21 cellular contexts compared by ENCODE assay signal in genomic region chr1:160127381-160127780, GRCh38. TPM values are rescaled to one million over a fixed set of nuclear protein-coding genes. Genes with fewer than 3 reads are reported as not detected.
DNase-seq lines count a peak whose midpoint lies in the region; FAIRE-seq lines count a peak whose summit lies in the region.
"Had no signal": no experiment of that assay in that cellular context is flagged by ENCODE, and none has a peak within 500 bp of the region (broad histone marks: within the 10 kb centered on the region; RNA-seq: fewer than 3 reads in every experiment).

No MANE protein-coding gene starts in this region.

- H3K27ac ChIP-seq in caudate nucleus (ENCODE audit: low read depth, low read length), result peak overlapping the region; percentile 55
- peak overlapping the region; percentile 27 for H3K27ac ChIP-seq in layer of hippocampus (ENCODE audit: low read depth, low read length)
- H3K27ac ChIP-seq in stomach smooth muscle (ENCODE audit: low read length), result peak overlapping the region; percentile 37

- DNase-seq in H7 (peak; percentile 10), caudate nucleus (lab: John Stamatoyannopoulos, UW) (no peak), occipital lobe (lab: John Stamatoyannopoulos, UW) (no peak), HTR-8/SVneo (ENCODE audit: insufficient read length, low spot score) (no peak), hypothalamus (lab: John Stamatoyannopoulos, UW) (no peak)
- DNase-seq: ACHN; CD4-positive, alpha-beta memory T cell; DMS79; Kasumi-1; NCI-H1105 treated with DMSO at 0.1 percent for 48 hours; NCI-H187 treated with DMSO at 0.1 percent for 48 hours; NCI-H2171 treated with DMSO at 0.1 percent for 48 hours; NCI-H82; SHP77 had no signal

- no peak overlapping the region for H3K4me3 ChIP-seq in H7 (ENCODE audit: insufficient read depth, low read depth, low read length)
- no peak overlapping the region for H3K4me3 ChIP-seq in stomach smooth muscle (ENCODE audit: low read length in 2 of 2)
- H3K4me3 ChIP-seq: GM12878 had no signal

- peak overlapping the region; percentile 2 to 7 for H3K9ac ChIP-seq in stomach smooth muscle (ENCODE audit: low read length in 2 of 2)

- FAIRE-seq in HTR-8/SVneo (lab: Jason Lieb, UNC), result no peak
- FAIRE-seq: GM12878, HepG2 had no signal

- no peaks in the 10 kb centered on the region for H3K9me3 ChIP-seq in stomach smooth muscle (ENCODE audit: control insufficient read depth in 2 of 2, low read length in 2 of 2)

- H3K27me3 ChIP-seq in H7 (ENCODE audit: control insufficient read depth, insufficient read depth, low read length) (no peaks in the 10 kb centered on the region), layer of hippocampus (ENCODE audit: control insufficient read depth, insufficient read depth, low read length) (no peaks in the 10 kb centered on the region), stomach smooth muscle (ENCODE audit: control insufficient read depth in 1 of 2, insufficient read depth in 2 of 2, low read length in 2 of 2) (no peaks in the 10 kb centered on the region)

- H3K36me3 ChIP-seq in H7 (replicated peaks; ENCODE audit: control insufficient read depth, insufficient read depth, low read length), result peaks cover 9% of the 10 kb centered on the region
- peaks cover 67 to 80% of the 10 kb centered on the region in 2 donors for H3K36me3 ChIP-seq in stomach smooth muscle (ENCODE audit: control insufficient read depth in 2 of 2, insufficient read depth in 2 of 2, low read length in 2 of 2)

- H3K4me1 ChIP-seq in stomach smooth muscle (ENCODE audit: control insufficient read depth, insufficient read depth, low read length), result peaks cover 44% of the 10 kb centered on the region

RNA-seq across cellular contexts. Expression of gene ATP1A2, which starts 11.8 kb away (rescaled TPM):
- total RNA-seq in H7 (2014; rRNA removed; shearing (Covaris generic)), result 14.5 and 25.0 TPM in 2 replicates
- 47.1 TPM for total RNA-seq in occipital lobe
- total RNA-seq: B cell; CD4-positive, alpha-beta memory T cell; G401; GM12878; HepG2 had no signal

RNA-seq across cellular contexts. Expression of gene ATP1A4, which starts 24.0 kb away (rescaled TPM):
- total RNA-seq in H7 (2014; rRNA removed; shearing (Covaris generic)), result 0.73 and 0.74 TPM in 2 replicates
- 0.31 TPM for total RNA-seq in occipital lobe
- total RNA-seq: B cell; CD4-positive, alpha-beta memory T cell; G401; HepG2; NCI-H460 had no signal

RNA-seq across cellular contexts. Expression of gene IGSF8, which starts 29.0 kb away (rescaled TPM):
- total RNA-seq in H7 (2014; rRNA removed; shearing (Covaris generic)), result 89.5 and 92.6 TPM in 2 replicates
- 49.8 TPM for total RNA-seq in occipital lobe

RNA-seq across cellular contexts. Expression of gene KCNJ9, which starts 46.0 kb away (rescaled TPM):
- 0.07 TPM in 1 of 2 replicates, not detected in the other for total RNA-seq in H7 (2014; rRNA removed; shearing (Covaris generic))
- total RNA-seq in occipital lobe, result 14.7 TPM
- total RNA-seq: B cell; CD4-positive, alpha-beta memory T cell; G401; GM12878; HepG2; NCI-H460 had no signal

RNA-seq across cellular contexts. Expression of gene KCNJ10, which starts 57.4 kb away (rescaled TPM):
- 0.07 TPM in 1 of 2 replicates, not detected in the other for total RNA-seq in H7 (2014; rRNA removed; shearing (Covaris generic))
- 1.6 TPM for total RNA-seq in occipital lobe
- total RNA-seq: B cell; CD4-positive, alpha-beta memory T cell; G401; NCI-H460 had no signal
